In genomic region chr7:151062399-151063211, GRCh38 we compare ENCODE assay signal across 10 cellular contexts. TPM values are rescaled to one million over a fixed set of nuclear protein-coding genes. Genes with fewer than 3 reads are reported as not detected.
DNase-seq lines count a peak whose midpoint lies in the region; ATAC-seq and TF ChIP-seq lines count a peak whose summit lies in the region.
"Had no signal": no experiment of that assay in that cellular context is flagged by ENCODE, and none has a peak within 500 bp of the region (broad histone marks: within the 10 kb centered on the region; RNA-seq: fewer than 3 reads in every experiment).

No MANE protein-coding gene starts in this region.

- ATAC-seq in left colon: peak; percentile 56
- no peak for ATAC-seq in stimulated activated effector memory CD8-positive, alpha-beta T cell treated with anti-CD3 and anti-CD28 coated beads, Interleukin-12 subunit alpha, Interleukin-12 subunit beta, amount 100 ng/mL, for 72 hours

- peak overlapping the region; percentile 23 to 26 for H3K4me3 ChIP-seq in cardiac fibroblast (replicated peaks in 1 of 2; ENCODE audit: low read depth in 2 of 2, low read length in 2 of 2)
- H3K4me3 ChIP-seq in tibial nerve: peak overlapping the region in 2 of 4 donors; percentile 21 to 28

- peak; percentile 45 for DNase-seq in DMS 273 (lab: John Stamatoyannopoulos, UW; ENCODE audit: unreplicated experiment)
- DNase-seq in DMS 273 treated with DMSO at 0.1 percent for 48 hours (lab: John Stamatoyannopoulos, UW): no peak
- DNase-seq in cardiac fibroblast (ENCODE audit: low read depth in 2 of 2): peak; percentile 67 to 69
- DNase-seq in left colon: peak; percentile 83 to 89
- no peak for DNase-seq in tibial nerve (ENCODE audit: low spot score in 2 of 2)
- no peak for DNase-seq in stimulated activated effector memory CD8-positive, alpha-beta T cell treated with anti-CD3 and anti-CD28 coated beads, Interleukin-12 subunit alpha, Interleukin-12 subunit beta, amount 100 ng/mL, for 72 hours (ENCODE audit: low spot score in 2 of 2)
- DNase-seq in RPMI8226: no peak
- no peak for DNase-seq in NCI-H524 (lab: John Stamatoyannopoulos, UW)
- DNase-seq: hippocampal formation, T-helper 9 cell had no signal

- 33% methylated on average over 26 to 39 of the region's 43 CpGs for WGBS in tibial nerve, 2 donors

- no peak for TF ChIP-seq EP300 in tibial nerve (IDR thresholded peaks at IDR 0.05)

- no peaks in the 10 kb centered on the region for H3K9me3 Mint-ChIP-seq in stimulated activated effector memory CD8-positive, alpha-beta T cell treated with anti-CD3 and anti-CD28 coated beads, Interleukin-12 subunit alpha, Interleukin-12 subunit beta, amount 100 ng/mL, for 72 hours

- peak overlapping the region; percentile 24 to 95 (median 70) for H3K27ac ChIP-seq in tibial nerve

- peaks cover 0 to 48% (median 33%) of the 10 kb centered on the region in 4 donors for H3K4me1 ChIP-seq in tibial nerve

- peaks cover 29% of the 10 kb centered on the region for H3K4me1 Mint-ChIP-seq in stimulated activated effector memory CD8-positive, alpha-beta T cell treated with anti-CD3 and anti-CD28 coated beads, Interleukin-12 subunit alpha, Interleukin-12 subunit beta, amount 100 ng/mL, for 72 hours

- peaks cover 5 to 39% (median 6%) of the 10 kb centered on the region in 3 donors for H3K36me3 ChIP-seq in tibial nerve

- peaks cover 46% of the 10 kb centered on the region for H3K36me3 Mint-ChIP-seq in stimulated activated effector memory CD8-positive, alpha-beta T cell treated with anti-CD3 and anti-CD28 coated beads, Interleukin-12 subunit alpha, Interleukin-12 subunit beta, amount 100 ng/mL, for 72 hours

- TF ChIP-seq POLR2A in tibial nerve (IDR thresholded peaks at IDR 0.05): no peak

- intact Hi-C loops in left colon (cut with DNase I, micrococcal nuclease): no loop called here

- no peak overlapping the region for H3K27ac Mint-ChIP-seq in stimulated activated effector memory CD8-positive, alpha-beta T cell treated with anti-CD3 and anti-CD28 coated beads, Interleukin-12 subunit alpha, Interleukin-12 subunit beta, amount 100 ng/mL, for 72 hours

- no peaks in the 10 kb centered on the region for H3K27me3 ChIP-seq in tibial nerve

- H3K9me3 ChIP-seq in tibial nerve: no peaks in the 10 kb centered on the region

- TF ChIP-seq CTCF in cardiac fibroblast (IDR thresholded peaks at IDR 0.05; ENCODE audit: low read depth, low read length) (no peak), tibial nerve (IDR thresholded peaks at IDR 0.05) (no peak)

- no peak overlapping the region for H3K4me3 Mint-ChIP-seq in stimulated activated effector memory CD8-positive, alpha-beta T cell treated with anti-CD3 and anti-CD28 coated beads, Interleukin-12 subunit alpha, Interleukin-12 subunit beta, amount 100 ng/mL, for 72 hours

RNA-seq across cellular contexts. Expression of gene SLC4A2, which starts 3.2 kb away (rescaled TPM):
- total RNA-seq in left colon (10 to 100 TPM; 76.7 to 97.4 TPM), tibial nerve (100 to 1,000 TPM in 1 of 4 donors, 10 to 100 TPM in 3; 74.3 to 111 (median 91.4) TPM)

RNA-seq across cellular contexts. Expression of gene CDK5, which starts 4.9 kb away (rescaled TPM):
- total RNA-seq in left colon (10 to 100 TPM; 12.8 to 15.1 TPM), tibial nerve (10 to 100 TPM in 1 of 4 donors, 1 to 10 TPM in 3; 3.6 to 13.1 (median 7.1) TPM)

RNA-seq across cellular contexts. Expression of gene ASIC3, which starts 14.3 kb away (rescaled TPM):
- total RNA-seq in left colon (1 to 10 TPM; 1.4 to 2.3 TPM), tibial nerve (1 to 10 TPM; 1.7 to 6.0 (median 4.0) TPM)

RNA-seq across cellular contexts. Expression of gene FASTK, which starts 18.0 kb away (rescaled TPM):
- 100 to 1,000 TPM in 1 of 2 donors, 10 to 100 TPM in 1; 82.0 to 108 TPM for total RNA-seq in left colon
- total RNA-seq in tibial nerve: 100 to 1,000 TPM in 1 of 4 donors, 10 to 100 TPM in 3; 69.9 to 139 (median 79.7) TPM

RNA-seq across cellular contexts. Expression of gene TMUB1, which starts 20.7 kb away (rescaled TPM):
- total RNA-seq in left colon: 10 to 100 TPM; 72.4 to 80.7 TPM
- 10 to 100 TPM; 24.3 to 61.5 (median 33.8) TPM for total RNA-seq in tibial nerve

Comparison
In these comparisons a context has a peak if more than half of its experiments do, and no peak if none do; other contexts are left out.
1. DNase-seq: peak in DMS 273 (single experiment), cardiac fibroblast (2 of 2) and left colon (2 of 2); none in DMS 273 treated with DMSO at 0.1 percent for 48 hours (single experiment), tibial nerve (0 of 2), stimulated activated effector memory CD8-positive, alpha-beta T cell treated with anti-CD3 and anti-CD28 coated beads, Interleukin-12 subunit alpha, Interleukin-12 subunit beta, amount 100 ng/mL, for 72 hours (0 of 2), RPMI8226 (single experiment) and NCI-H524 (0 of 2).